In the genomic region with DNA sequence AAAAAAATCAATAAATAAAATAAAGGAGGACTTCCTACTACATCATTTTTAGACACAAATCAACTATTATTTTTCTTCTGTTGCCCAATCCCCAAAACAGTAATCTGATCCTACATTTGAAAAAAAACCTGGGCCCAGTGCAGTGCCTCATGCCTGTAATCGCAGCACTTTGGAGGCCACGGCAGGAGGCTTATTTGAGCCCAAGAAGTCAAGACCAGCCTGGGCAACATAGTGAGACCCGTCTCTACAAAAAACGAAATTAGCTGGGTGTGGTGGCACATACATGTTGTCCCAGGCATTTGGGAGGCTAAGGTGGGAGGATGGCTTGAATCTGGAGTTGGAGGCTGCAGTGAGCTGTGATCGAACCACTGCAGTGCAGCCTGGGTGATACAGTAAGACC, we compare ENCODE assay signal across 24 cellular contexts. TPM values are rescaled to one million over a fixed set of nuclear protein-coding genes. Genes with fewer than 3 reads are reported as not detected.
DNase-seq lines count a peak whose midpoint lies in the region; ATAC-seq, FAIRE-seq and TF ChIP-seq lines count a peak whose summit lies in the region.
"Had no signal": no experiment of that assay in that cellular context is flagged by ENCODE, and none has a peak within 500 bp of the region (broad histone marks: within the 10 kb centered on the region; RNA-seq: fewer than 3 reads in every experiment).

No MANE protein-coding gene starts in this region.

- intact Hi-C loops in kidney (cut with DNase I) = no loop called here

- H3K27me3 Mint-ChIP-seq in stimulated activated naive CD8-positive, alpha-beta T cell treated with anti-CD3 and anti-CD28 coated beads, Interleukin-15, Interleukin-2, amounts not matched to agents 100 ng/mL and 50 ng/mL, for 24 hours = no peaks in the 10 kb centered on the region
- H3K27me3 Mint-ChIP-seq in T-cell = no peaks in the 10 kb centered on the region
- no peaks in the 10 kb centered on the region for H3K27me3 Mint-ChIP-seq in H9 (ENCODE audit: low read depth)

- ATAC-seq in stimulated activated naive CD8-positive, alpha-beta T cell treated with anti-CD3 and anti-CD28 coated beads, Interleukin-15, Interleukin-2, amounts not matched to agents 100 U/mL and 50 U/mL, for 24 hours = no peak
- ATAC-seq in T-cell (replicated peaks in 1 of 4) = no peak
- no peak for ATAC-seq in GM21717 (IDR thresholded peaks at IDR 0.05; ENCODE audit: unreplicated experiment)
- ATAC-seq: left colon, mucosa of descending colon, PC-3 had no signal

- no peak overlapping the region for H3K4ac ChIP-seq in H9 (ENCODE audit: low read depth, low read length)

- no peak overlapping the region for H3K18ac ChIP-seq in H9 (ENCODE audit: insufficient read length, low read depth, low read length)

- H3K36me3 ChIP-seq in kidney (ENCODE audit: control insufficient read depth in 1 of 2, insufficient read depth in 2 of 2, low read length in 2 of 2) = no peaks in the 10 kb centered on the region
- H3K36me3 ChIP-seq: ascending aorta had no signal

- H3K4me2 ChIP-seq in H9 (ENCODE audit: insufficient read depth, insufficient read length, low read length) = no peak overlapping the region

- H2BK120ac ChIP-seq in H9 (ENCODE audit: low read depth, low read length, poor library complexity, severe bottlenecking) = no peak overlapping the region

- H2BK15ac ChIP-seq in H9 (ENCODE audit: low read depth, low read length) = no peak overlapping the region

- H3K23ac ChIP-seq in H9 (ENCODE audit: insufficient read length, low read depth, low read length) = no peak overlapping the region

- H2BK20ac ChIP-seq in H9 (ENCODE audit: low read depth, low read length, poor library complexity, severe bottlenecking) = no peak overlapping the region

- TF ChIP-seq CTCF in kidney (IDR thresholded peaks at IDR 0.05; ENCODE audit: borderline replicate concordance, extremely low read depth, insufficient read depth) = no peak
- no peak for TF ChIP-seq CTCF in H9 (conservative IDR thresholded peaks at IDR 0.05)

- no peak overlapping the region for H3T11ph ChIP-seq in H9 (ENCODE audit: low read length)

- H3K4me1 ChIP-seq in kidney (ENCODE audit: control insufficient read depth in 1 of 2, insufficient read depth in 1 of 2, low read depth in 1 of 2, low read length in 2 of 2) = peaks cover 3 to 6% of the 10 kb centered on the region in 2 donors
- H3K4me1 ChIP-seq in H9 (ENCODE audit: insufficient read depth, low read length) = peaks cover 4% of the 10 kb centered on the region; the same call in 1 of the 2 replicates

- H3K23me2 ChIP-seq in H9 (ENCODE audit: insufficient read length, low read depth, low read length, poor library complexity, severe bottlenecking) = peaks cover 9% of the 10 kb centered on the region

- H3K4me3 Mint-ChIP-seq in stimulated activated naive CD8-positive, alpha-beta T cell treated with anti-CD3 and anti-CD28 coated beads, Interleukin-15, Interleukin-2, amounts not matched to agents 100 ng/mL and 50 ng/mL, for 24 hours = peak overlapping the region; percentile 82
- peak overlapping the region in 2 of 3 donors; percentile 2 to 87 for H3K4me3 Mint-ChIP-seq in T-cell
- H3K4me3 Mint-ChIP-seq in H9 = no peak overlapping the region; a peak in 1 of 5 replicates

- H3K4me1 Mint-ChIP-seq in stimulated activated naive CD8-positive, alpha-beta T cell treated with anti-CD3 and anti-CD28 coated beads, Interleukin-15, Interleukin-2, amounts not matched to agents 100 ng/mL and 50 ng/mL, for 24 hours (ENCODE audit: low read depth) = peaks cover 59% of the 10 kb centered on the region
- peaks cover 42 to 46% (median 46%) of the 10 kb centered on the region in 3 donors for H3K4me1 Mint-ChIP-seq in T-cell
- H3K4me1 Mint-ChIP-seq in H9 = peaks cover 34 to 49% of the 10 kb centered on the region in 2 experiments

- H2AFZ ChIP-seq in H9 (ENCODE audit: low read length) = no peak overlapping the region

- H2BK5ac ChIP-seq in H9 (ENCODE audit: insufficient read length, low read length) = no peak overlapping the region

- no peaks in the 10 kb centered on the region for H4K20me1 ChIP-seq in H9 (ENCODE audit: control insufficient read depth, insufficient read depth, insufficient read length)

- no peak for DNase-seq in stimulated activated naive CD8-positive, alpha-beta T cell treated with anti-CD3 and anti-CD28 coated beads, Interleukin-15, Interleukin-2, amounts not matched to agents 100 U/mL and 50 U/mL, for 24 hours
- DNase-seq in T-cell (no peak), kidney (peak; percentile 2), NCI-H524 (lab: John Stamatoyannopoulos, UW) (no peak), H9 (no peak), DMS114 treated with DMSO at 0.1 percent for 48 hours (lab: John Stamatoyannopoulos, UW; ENCODE audit: unreplicated experiment) (no peak)
- DNase-seq: activated CD4-positive, alpha-beta T cell treated with anti-CD3 and anti-CD28 coated beads, Interleukin-2, amount 50 U/mL, for 4 hours; GM23248; left colon; mucosa of descending colon; NCI-H1105; NCI-H2107; NCI-H526; PC-3; testis had no signal

- no peaks in the 10 kb centered on the region for H3K9me3 ChIP-seq in kidney (ENCODE audit: control insufficient read depth in 1 of 2, low read length in 2 of 2)
- H3K9me3 ChIP-seq in H9 (ENCODE audit: control insufficient read depth, low read depth, low read length) = no peaks in the 10 kb centered on the region
- H3K9me3 ChIP-seq: ascending aorta, mucosa of descending colon, testis had no signal

- no peaks in the 10 kb centered on the region for H3K79me2 ChIP-seq in H9 (ENCODE audit: insufficient read depth, low read length)

- FAIRE-seq in kidney (lab: Jason Lieb, UNC) = no peak
- FAIRE-seq: colon, TTC549 had no signal

- H4K5ac ChIP-seq in H9 (ENCODE audit: insufficient read length, low read depth, low read length) = no peak overlapping the region

- H3K4me3 ChIP-seq in kidney (ENCODE audit: low read length in 2 of 2) = no peak overlapping the region
- H3K4me3 ChIP-seq: ascending aorta, GM23248, mucosa of descending colon, SJSA1, testis had no signal

- no peaks in the 10 kb centered on the region for H3K27me3 ChIP-seq in H9 (ENCODE audit: insufficient read depth, low read length)
- H3K27me3 ChIP-seq: ascending aorta, SJSA1, testis had no signal

- POLR2A ChIA-PET in T-cell (lab: Charles Lee) = no interaction called here

- no peak overlapping the region for H4K91ac ChIP-seq in H9 (ENCODE audit: insufficient read length, low read depth, low read length)

- CTCF ChIA-PET in T-cell (lab: Charles Lee) = no interaction called here

- no peaks in the 10 kb centered on the region for H3K9me3 Mint-ChIP-seq in stimulated activated naive CD8-positive, alpha-beta T cell treated with anti-CD3 and anti-CD28 coated beads, Interleukin-15, Interleukin-2, amounts not matched to agents 100 ng/mL and 50 ng/mL, for 24 hours
- H3K9me3 Mint-ChIP-seq in T-cell (no peaks in the 10 kb centered on the region), H9 (no peaks in the 10 kb centered on the region; a peak in 1 of 5 replicates)

- no CpG with 5 or more reads among the region's 5 CpGs for WGBS in H9 (ENCODE audit: extremely low coverage, insufficient read length, low lambda C conversion rate)

- H3K27ac ChIP-seq in kidney (ENCODE audit: low read depth in 2 of 2, low read length in 2 of 2) (no peak overlapping the region), H9 (ENCODE audit: insufficient read length, low read depth, low read length) (no peak overlapping the region)
- H3K27ac ChIP-seq: ascending aorta, GM23248, HL-60, KMS-11, parathyroid adenoma, SJSA1 had no signal

- H3K79me1 ChIP-seq in H9 (ENCODE audit: insufficient read depth, low read depth, low read length, poor library complexity, severe bottlenecking) = no peaks in the 10 kb centered on the region

- no peak overlapping the region for H3K14ac ChIP-seq in H9 (ENCODE audit: insufficient read depth, low read length)

- H3K36me3 Mint-ChIP-seq in stimulated activated naive CD8-positive, alpha-beta T cell treated with anti-CD3 and anti-CD28 coated beads, Interleukin-15, Interleukin-2, amounts not matched to agents 100 ng/mL and 50 ng/mL, for 24 hours (ENCODE audit: low read depth) = peaks cover 11% of the 10 kb centered on the region
- H3K36me3 Mint-ChIP-seq in T-cell (peaks cover 2% of the 10 kb centered on the region), H9 (ENCODE audit: insufficient read depth in 1 of 3, low read depth in 3 of 3) (peaks cover 4 to 13% (median 5%) of the 10 kb centered on the region in 3 experiments)

- H2BK12ac ChIP-seq in H9 (ENCODE audit: insufficient read length, low read depth, low read length) = no peak overlapping the region

- no peak overlapping the region for H3K9ac ChIP-seq in kidney (ENCODE audit: low read length in 2 of 2)
- no peak overlapping the region for H3K9ac ChIP-seq in H9 (ENCODE audit: extremely low read depth, insufficient read length, low read length)
- H3K9ac ChIP-seq: GM23248, KMS-11, parathyroid adenoma had no signal

- H3K27ac Mint-ChIP-seq in stimulated activated naive CD8-positive, alpha-beta T cell treated with anti-CD3 and anti-CD28 coated beads, Interleukin-15, Interleukin-2, amounts not matched to agents 100 ng/mL and 50 ng/mL, for 24 hours = peak overlapping the region; percentile 93
- peak overlapping the region; percentile 87 to 89 for H3K27ac Mint-ChIP-seq in T-cell
- peak overlapping the region in 1 of 3 experiments; percentile 99; a peak in 3 of 7 replicates for H3K27ac Mint-ChIP-seq in H9

- no peak overlapping the region for H4K8ac ChIP-seq in H9 (replicated peaks; ENCODE audit: insufficient read length, low read depth, low read length)

- no peak overlapping the region for H2AK5ac ChIP-seq in H9 (ENCODE audit: insufficient read length, low read length)

- H3K56ac ChIP-seq in H9 (ENCODE audit: insufficient read length, low read depth, low read length) = no peak overlapping the region

RNA-seq across cellular contexts. Expression of a gene that starts 2.7 kb away (rescaled TPM):
- total RNA-seq in T-cell (100 to 1,000 TPM; 155 to 196 (median 166) TPM), kidney (241 TPM), H9 (2021) (345 and 357 TPM in 2 replicates)
- polyA plus RNA-seq in kidney (ENCODE audit: insufficient read depth, low read depth, low replicate concordance) = 31.8 TPM

Comparison
In these comparisons a context has a peak if more than half of its experiments do, and no peak if none do; other contexts are left out.
1. H3K4me3 Mint-ChIP-seq: peak in stimulated activated naive CD8-positive, alpha-beta T cell treated with anti-CD3 and anti-CD28 coated beads, Interleukin-15, Interleukin-2, amounts not matched to agents 100 ng/mL and 50 ng/mL, for 24 hours (single experiment) and T-cell (2 of 3); none in H9 (0 of 2).